ENCODE assay signal across 14 cellular contexts in the genomic region with DNA sequence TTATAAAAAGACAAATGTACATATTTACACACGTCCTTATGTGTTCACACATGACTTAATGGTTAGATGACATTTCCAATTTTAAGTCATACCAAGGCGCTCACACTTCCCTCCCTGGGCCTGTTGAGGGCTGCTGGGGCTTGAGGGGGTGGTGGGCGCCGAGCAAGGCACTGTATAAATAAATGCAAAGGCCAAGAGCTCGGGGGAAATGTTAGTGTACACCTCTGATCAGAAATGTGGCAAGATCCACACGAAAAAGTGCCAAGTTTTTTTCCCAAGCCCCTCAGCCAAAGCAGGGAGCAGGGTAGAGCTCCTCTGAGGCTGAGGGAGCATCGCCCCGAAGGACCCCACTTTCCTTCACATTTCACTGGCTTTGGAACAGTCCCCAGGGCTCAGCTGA. TPM values are rescaled to one million over a fixed set of nuclear protein-coding genes. Genes with fewer than 3 reads are reported as not detected.
A peak's percentile ranks its signal among the peaks of the same experiment; 100 is the strongest.
DNase-seq lines count a peak whose midpoint lies in the region; ATAC-seq and TF ChIP-seq lines count a peak whose summit lies in the region.
"Had no signal": no experiment of that assay in that cellular context is flagged by ENCODE, and none has a peak within 500 bp of the region (broad histone marks: within the 10 kb centered on the region; RNA-seq: fewer than 3 reads in every experiment).

No MANE protein-coding gene starts in this region.

- intact Hi-C loops in transverse colon (cut with DNase I; ENCODE audit: low total_unique reads): no loop called here

- ATAC-seq in left lobe of liver: no peak
- ATAC-seq in HG03095 (IDR thresholded peaks at IDR 0.05; ENCODE audit: unreplicated experiment): no peak
- ATAC-seq: psoas muscle had no signal

- H3K27me3 ChIP-seq in transverse colon: no peaks in the 10 kb centered on the region
- H3K27me3 ChIP-seq: dorsolateral prefrontal cortex had no signal

- no peaks in the 10 kb centered on the region for H3K9me3 ChIP-seq in transverse colon
- H3K9me3 ChIP-seq: psoas muscle had no signal

- no peak for TF ChIP-seq EP300 in transverse colon (IDR thresholded peaks at IDR 0.05; ENCODE audit: low read depth)

- no peak for TF ChIP-seq POLR2A in transverse colon (IDR thresholded peaks at IDR 0.05)

- in situ Hi-C loops in transverse colon (cut with MboI; ENCODE audit: low pct_ligation_motif_present in 1 of 4, low pct_unique_long_range_greater_than_20kb in 1 of 4, low sequenced_read_pairs in 3 of 4): no loop called here

- no peak overlapping the region for H3K27ac ChIP-seq in transverse colon
- H3K27ac ChIP-seq: dorsolateral prefrontal cortex, psoas muscle had no signal

- H3K4me3 ChIP-seq in transverse colon: no peak overlapping the region
- H3K4me3 ChIP-seq: dorsolateral prefrontal cortex, psoas muscle had no signal

- peaks cover 0 to 45% (median 33%) of the 10 kb centered on the region in 4 donors for H3K36me3 ChIP-seq in transverse colon

- peak; percentile 3 for DNase-seq in activated gamma-delta T cell treated with Interleukin-2 at 50 U/mL for 16 hours
- DNase-seq in activated gamma-delta T cell (lab: John Stamatoyannopoulos, UW): no peak
- DNase-seq in activated CD8-positive, alpha-beta memory T cell treated with anti-CD3 and anti-CD28 coated beads, Interleukin-2, amount 50 U/mL, for 48 hours: peak; percentile 52
- DNase-seq in left lobe of liver (ENCODE audit: low spot score): peak; percentile 23
- DNase-seq in transverse colon: peak; percentile 5
- DNase-seq in NCI-H2107 treated with DMSO at 0.1 percent for 48 hours (lab: John Stamatoyannopoulos, UW; ENCODE audit: unreplicated experiment): no peak
- no peak for DNase-seq in SKM-1 treated with dmso at 0.1 percent for 144 hours (lab: John Stamatoyannopoulos, UW; ENCODE audit: unreplicated experiment)
- DNase-seq: DMS 273 treated with DMSO at 0.1 percent for 48 hours, hippocampal formation, NCI-H146, NCI-H510A treated with DMSO at 0.1 percent for 48 hours, psoas muscle had no signal

- 81 to 85% methylated on average over 5 to 8 of the region's 8 CpGs for WGBS in transverse colon (ENCODE audit: low coverage in 1 of 2), 2 donors

- peaks cover 23 to 50% (median 29%) of the 10 kb centered on the region in 4 donors for H3K4me1 ChIP-seq in transverse colon

- TF ChIP-seq CTCF in transverse colon (IDR thresholded peaks at IDR 0.05): no peak

RNA-seq across cellular contexts. Expression of gene IRF1, which starts 7.5 kb away (rescaled TPM):
- total RNA-seq in left lobe of liver (24.8 TPM), transverse colon (10 to 100 TPM; 40.8 to 86.9 (median 65.5) TPM)

Comparison
In these comparisons a context has a peak if more than half of its experiments do, and no peak if none do; other contexts are left out.
1. DNase-seq: peak in activated gamma-delta T cell treated with Interleukin-2 at 50 U/mL for 16 hours (single experiment), activated CD8-positive, alpha-beta memory T cell treated with anti-CD3 and anti-CD28 coated beads, Interleukin-2, amount 50 U/mL, for 48 hours (single experiment), left lobe of liver (single experiment) and transverse colon (single experiment); none in activated gamma-delta T cell (single experiment), NCI-H2107 treated with DMSO at 0.1 percent for 48 hours (single experiment) and SKM-1 treated with dmso at 0.1 percent for 144 hours (single experiment).